Comparison of ENCODE assay signal across 1 cellular context in genomic region chr7:6447589-6448210, GRCh38.
TF ChIP-seq lines count a peak whose summit lies in the region.

Gene DAGLB (minus strand): TSS chr7:6447954. CDS start chr7:6447842, 112 bp downstream.

TF ChIP-seq in HepG2, 621 proteins besides CTCF, POLR2A, EP300 and RAD21 (continued from another document and continues in another):
- TF ChIP-seq ZNF407 (CRISPR knock-in tag; IDR thresholded peaks at IDR 0.05; ENCODE audit: not compliant biosample characterization) (no peak), ZNF224 (CRISPR knock-in tag; IDR thresholded peaks at IDR 0.05) (0 out of 2 replicates have a peak, but pooled peaks have one; percentile 52), GATAD1 (CRISPR knock-in tag; IDR thresholded peaks at IDR 0.05) (peak; percentile 77), ZNF280D (CRISPR knock-in tag; IDR thresholded peaks at IDR 0.05) (no peak), U2AF2 (IDR thresholded peaks at IDR 0.05; ENCODE audit: low read depth, low read length) (no peak), CEBPB (IDR thresholded peaks at IDR 0.05; ENCODE audit: borderline replicate concordance, low read depth, low read length) (no peak), ZNF800 (CRISPR knock-in tag; IDR thresholded peaks at IDR 0.05) (no peak), REST (IDR thresholded peaks at IDR 0.05; ENCODE audit: borderline replicate concordance in 1 of 2, low read depth in 1 of 2, low read length in 2 of 2) (peak in 1 of 2 experiments; percentile 3; a peak in 1 of 4 replicates), ZNF367 (CRISPR knock-in tag; IDR thresholded peaks at IDR 0.05; ENCODE audit: borderline replicate concordance) (peak; percentile 93; the same call in 1 of the 2 replicates), ELF1 (CRISPR knock-in tag; IDR thresholded peaks at IDR 0.05) (peak; percentile 79), ZNF703 (CRISPR knock-in tag; IDR thresholded peaks at IDR 0.05; ENCODE audit: borderline replicate concordance) (no peak), ZNF235 (CRISPR knock-in tag; IDR thresholded peaks at IDR 0.05; ENCODE audit: borderline replicate concordance) (no peak), TFE3 (CRISPR knock-in tag; IDR thresholded peaks at IDR 0.05) (no peak), AGO1 (IDR thresholded peaks at IDR 0.05; ENCODE audit: low read depth, low read length, poor library complexity, severe bottlenecking) (peak; percentile 25), IKZF5 (CRISPR knock-in tag; IDR thresholded peaks at IDR 0.05) (no peak), GABPB1 (CRISPR knock-in tag; IDR thresholded peaks at IDR 0.05) (peak; percentile 85), ZKSCAN8 (CRISPR knock-in tag; IDR thresholded peaks at IDR 0.05; ENCODE audit: borderline replicate concordance) (no peak), POGZ (CRISPR knock-in tag; IDR thresholded peaks at IDR 0.05) (no peak), POGK (CRISPR knock-in tag; conservative IDR thresholded peaks at IDR 0.05) (no peak), HES4 (CRISPR knock-in tag; IDR thresholded peaks at IDR 0.05; ENCODE audit: borderline replicate concordance) (no peak; the same call in 1 of the 2 replicates), NFE2L2 (IDR thresholded peaks at IDR 0.05; ENCODE audit: low read length) (no peak), POLR2G (IDR thresholded peaks at IDR 0.05; ENCODE audit: low read depth, low read length) (peak; percentile 93), ZMYM4 (CRISPR knock-in tag; IDR thresholded peaks at IDR 0.05) (no peak), ISX (CRISPR knock-in tag; conservative IDR thresholded peaks at IDR 0.05) (peak; percentile 90), ZNF775 (CRISPR knock-in tag; IDR thresholded peaks at IDR 0.05; ENCODE audit: borderline replicate concordance) (no peak), FOXA3 (CRISPR knock-in tag; IDR thresholded peaks at IDR 0.05) (no peak), ARHGAP35 (CRISPR knock-in tag; IDR thresholded peaks at IDR 0.05; ENCODE audit: borderline replicate concordance) (no peak), ZNF20 (CRISPR knock-in tag; IDR thresholded peaks at IDR 0.05) (no peak), ZNF12 (CRISPR knock-in tag; IDR thresholded peaks at IDR 0.05) (no peak), MTF1 (CRISPR knock-in tag; IDR thresholded peaks at IDR 0.05) (no peak), NCOA5 (CRISPR knock-in tag; IDR thresholded peaks at IDR 0.05) (no peak), BRCA1 (CRISPR knock-in tag; IDR thresholded peaks at IDR 0.05) (0 out of 2 replicates have a peak, but pooled peaks have one; percentile 65), FOSL2 (CRISPR knock-in tag; IDR thresholded peaks at IDR 0.05) (no peak), PLSCR1 (CRISPR knock-in tag; IDR thresholded peaks at IDR 0.05; ENCODE audit: borderline replicate concordance) (no peak), ZBTB20 (CRISPR knock-in tag; IDR thresholded peaks at IDR 0.05; ENCODE audit: borderline replicate concordance, low read depth) (no peak), PAWR (CRISPR knock-in tag; IDR thresholded peaks at IDR 0.05; ENCODE audit: borderline replicate concordance) (no peak), ZNF557 (CRISPR knock-in tag; IDR thresholded peaks at IDR 0.05) (peak; percentile 78; the same call in 1 of the 2 replicates), NFIC (IDR thresholded peaks at IDR 0.05; ENCODE audit: low read length) (no peak), SSRP1 (CRISPR knock-in tag; IDR thresholded peaks at IDR 0.05) (no peak)
